Comparison of ENCODE assay signal across 19 cellular contexts in genomic region chr13:25874064-25874737, GRCh38.
A peak's percentile ranks its signal among the peaks of the same experiment; 100 is the strongest.
DNase-seq lines count a peak whose midpoint lies in the region; ATAC-seq and TF ChIP-seq lines count a peak whose summit lies in the region.
"Had no signal": no experiment of that assay in that cellular context is flagged by ENCODE, and none has a peak within 500 bp of the region (broad histone marks: within the 10 kb centered on the region; RNA-seq: fewer than 3 reads in every experiment).

No MANE protein-coding gene starts in this region.

- no peak overlapping the region for H3K4me3 ChIP-seq in BE2C (ENCODE audit: low read depth, low read length)
- H3K4me3 ChIP-seq: thyroid gland had no signal

- peak; percentile 45 for ATAC-seq in activated CD8-positive, alpha-beta T cell treated with anti-CD3 and anti-CD28 coated beads, Interleukin-2, amount 10 ng/mL, durations not matched to agents 7 days and 5 days
- ATAC-seq in natural killer cell treated with Interleukin-12 subunit alpha and Interleukin-12 subunit beta and Interleukin-15 and Interleukin-18, amount 100 ng/mL, for 72 hours = peak; percentile 61
- ATAC-seq in GM19328 (IDR thresholded peaks at IDR 0.05; ENCODE audit: unreplicated experiment) = no peak

- H3K9me3 ChIP-seq in KOPT-K1 (ENCODE audit: insufficient read depth, low read length, poor library complexity, severe bottlenecking) (no peaks in the 10 kb centered on the region), BE2C (no peaks in the 10 kb centered on the region)
- H3K9me3 ChIP-seq: thyroid gland had no signal

- peak overlapping the region; percentile 99 for H3K27ac ChIP-seq in KOPT-K1 (ENCODE audit: low read depth, low read length, poor library complexity, severe bottlenecking)
- H3K27ac ChIP-seq: 22Rv1, parathyroid adenoma, RWPE1, thyroid gland, VCaP had no signal

- H3K27me3 Mint-ChIP-seq in activated CD8-positive, alpha-beta T cell treated with anti-CD3 and anti-CD28 coated beads, Interleukin-2, amount 10 ng/mL, durations not matched to agents 7 days and 5 days (ENCODE audit: low read depth) = no peaks in the 10 kb centered on the region
- H3K27me3 Mint-ChIP-seq in natural killer cell treated with Interleukin-12 subunit alpha and Interleukin-12 subunit beta and Interleukin-15 and Interleukin-18, amount 100 ng/mL, for 72 hours = peaks cover 0 to 5% of the 10 kb centered on the region in 2 donors

- DNase-seq in DMS53 (lab: John Stamatoyannopoulos, UW) (peak; percentile 13), DMS53 treated with DMSO at 0.1 percent for 48 hours (lab: John Stamatoyannopoulos, UW; ENCODE audit: unreplicated experiment) (no peak), BE2C (no peak), NK-92 (lab: John Stamatoyannopoulos, UW; ENCODE audit: unreplicated experiment) (no peak)
- no peak for DNase-seq in activated CD8-positive, alpha-beta T cell treated with anti-CD3 and anti-CD28 coated beads, Interleukin-2, amount 10 ng/mL, durations not matched to agents 7 days and 5 days
- no peak for DNase-seq in natural killer cell treated with Interleukin-12 subunit alpha and Interleukin-12 subunit beta and Interleukin-15 and Interleukin-18, amount 100 ng/mL, for 72 hours (ENCODE audit: low spot score)
- DNase-seq: amniotic stem cell, C1 segment of cervical spinal cord, NCI-H2171 treated with DMSO at 0.1 percent for 48 hours, NCI-H82, SW 1271 had no signal

- peaks cover 5% of the 10 kb centered on the region; the same call in 1 of the 2 replicates for H3K27me3 ChIP-seq in BE2C
- H3K27me3 ChIP-seq: thyroid gland had no signal

- peak overlapping the region; percentile 89 for H3K27ac Mint-ChIP-seq in activated CD8-positive, alpha-beta T cell treated with anti-CD3 and anti-CD28 coated beads, Interleukin-2, amount 10 ng/mL, durations not matched to agents 7 days and 5 days
- H3K27ac Mint-ChIP-seq in natural killer cell treated with Interleukin-12 subunit alpha and Interleukin-12 subunit beta and Interleukin-15 and Interleukin-18, amount 100 ng/mL, for 72 hours = peak overlapping the region; percentile 36 to 74

- H3K9me3 Mint-ChIP-seq in activated CD8-positive, alpha-beta T cell treated with anti-CD3 and anti-CD28 coated beads, Interleukin-2, amount 10 ng/mL, durations not matched to agents 7 days and 5 days (ENCODE audit: insufficient read depth) = no peaks in the 10 kb centered on the region
- H3K9me3 Mint-ChIP-seq in natural killer cell treated with Interleukin-12 subunit alpha and Interleukin-12 subunit beta and Interleukin-15 and Interleukin-18, amount 100 ng/mL, for 72 hours = peaks cover 5% of the 10 kb centered on the region

- peaks cover 62% of the 10 kb centered on the region for H3K4me1 Mint-ChIP-seq in activated CD8-positive, alpha-beta T cell treated with anti-CD3 and anti-CD28 coated beads, Interleukin-2, amount 10 ng/mL, durations not matched to agents 7 days and 5 days (ENCODE audit: low read depth)
- peaks cover 20 to 22% of the 10 kb centered on the region in 2 donors for H3K4me1 Mint-ChIP-seq in natural killer cell treated with Interleukin-12 subunit alpha and Interleukin-12 subunit beta and Interleukin-15 and Interleukin-18, amount 100 ng/mL, for 72 hours (ENCODE audit: low read depth in 2 of 2)

- H3K36me3 ChIP-seq in KOPT-K1 (ENCODE audit: insufficient read depth, low read length) (no peaks in the 10 kb centered on the region), BE2C (no peaks in the 10 kb centered on the region)
- H3K36me3 ChIP-seq: thyroid gland had no signal

- H3K4me3 Mint-ChIP-seq in activated CD8-positive, alpha-beta T cell treated with anti-CD3 and anti-CD28 coated beads, Interleukin-2, amount 10 ng/mL, durations not matched to agents 7 days and 5 days = peak overlapping the region; percentile 40
- peak overlapping the region; percentile 70 for H3K4me3 Mint-ChIP-seq in natural killer cell treated with Interleukin-12 subunit alpha and Interleukin-12 subunit beta and Interleukin-15 and Interleukin-18, amount 100 ng/mL, for 72 hours

- CTCF ChIA-PET in activated CD8-positive, alpha-beta T cell treated with anti-CD3 and anti-CD28 coated beads, Interleukin-2, amount 10 ng/mL, durations not matched to agents 7 days and 5 days (lab: Charles Lee) = interaction anchor here (1.4 kb wide), 2 partner anchors 23 to 179 kb away, joined by 3 read pairs; no protein-coding TSS in a partner anchor

- no peaks in the 10 kb centered on the region for H3K4me1 ChIP-seq in BE2C
- H3K4me1 ChIP-seq: parathyroid adenoma had no signal

- POLR2A ChIA-PET in activated CD8-positive, alpha-beta T cell treated with anti-CD3 and anti-CD28 coated beads, Interleukin-2, amount 10 ng/mL, durations not matched to agents 7 days and 5 days (lab: Charles Lee) = interaction anchor here (1.0 kb wide), 1 partner anchor 97 kb away, joined by 3 read pairs; no protein-coding TSS in a partner anchor

- H3K36me3 Mint-ChIP-seq in activated CD8-positive, alpha-beta T cell treated with anti-CD3 and anti-CD28 coated beads, Interleukin-2, amount 10 ng/mL, durations not matched to agents 7 days and 5 days (ENCODE audit: low read depth) = peaks cover 8% of the 10 kb centered on the region
- H3K36me3 Mint-ChIP-seq in natural killer cell treated with Interleukin-12 subunit alpha and Interleukin-12 subunit beta and Interleukin-15 and Interleukin-18, amount 100 ng/mL, for 72 hours = peaks cover 6% of the 10 kb centered on the region
- H3K36me3 Mint-ChIP-seq: IgD-negative memory B cell had no signal

- TF ChIP-seq CTCF in BE2C (IDR thresholded peaks at IDR 0.05; ENCODE audit: low read depth, low read length) = no peak
